Comparison of ENCODE assay signal across 15 cellular contexts in the genomic region with DNA sequence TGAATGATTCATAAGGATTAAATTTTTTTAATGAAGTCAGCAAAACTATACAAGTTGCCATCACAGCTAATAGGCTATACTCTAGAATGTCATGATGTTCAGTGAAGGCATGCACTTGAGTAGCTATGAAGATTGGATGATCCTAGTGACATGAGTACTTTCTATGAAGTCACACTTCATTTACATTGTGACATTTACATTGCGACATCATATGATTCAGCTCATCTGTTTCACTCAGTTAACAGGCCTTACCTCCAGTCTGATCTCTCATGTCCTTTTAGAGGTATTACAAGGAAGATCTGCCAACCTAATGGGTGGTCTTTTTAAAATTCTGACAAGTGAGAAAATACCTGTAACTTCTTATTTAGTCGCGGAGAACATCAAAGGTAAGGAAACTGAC.
"Had no signal": no experiment of that assay in that cellular context is flagged by ENCODE, and none has a peak within 500 bp of the region (broad histone marks: within the 10 kb centered on the region; RNA-seq: fewer than 3 reads in every experiment).

No MANE protein-coding gene starts in this region.

- DNase-seq: activated CD4-positive, alpha-beta T cell treated with anti-CD3 and anti-CD28 coated beads, Interleukin-2, amount 50 U/mL, for 1 hour; activated CD4-positive, CD25-positive, alpha-beta regulatory T cell; activated CD8-positive, alpha-beta memory T cell treated with anti-CD3 and anti-CD28 coated beads for 24 hours; activated CD8-positive, alpha-beta memory T cell treated with anti-CD3 and anti-CD28 coated beads, Interleukin-2, amount 50 U/mL, for 48 hours; activated gamma-delta T cell; effector memory CD8-positive, alpha-beta T cell; left lung; sigmoid colon; spleen; stimulated activated CD4-positive, alpha-beta T cell treated with anti-CD3 and anti-CD28 coated beads, Interleukin-4, amount 100 ng/mL, for 4 hours; upper lobe of left lung had no signal

- H2AFZ ChIP-seq: parathyroid adenoma had no signal

- H3K9ac ChIP-seq: parathyroid adenoma had no signal

- H3K9me3 ChIP-seq: left lung, sigmoid colon, thoracic aorta, upper lobe of left lung had no signal

- ATAC-seq: effector memory CD8-positive, alpha-beta T cell; left lung; natural killer cell treated with Interleukin-12 subunit alpha and Interleukin-12 subunit beta and Interleukin-15 and Interleukin-18, amount 100 ng/mL, for 72 hours; stimulated activated memory B cell treated with anti-CD40 and anti-IgM and Interleukin-4, amounts not matched to agents 10 μg/mL and 1 μg/mL and 100 μg/mL, for 72 hours had no signal

- H3K36me3 ChIP-seq: left lung, sigmoid colon, spleen, thoracic aorta, upper lobe of left lung had no signal

- H3K27ac ChIP-seq: left lung, parathyroid adenoma, sigmoid colon, spleen, thoracic aorta, upper lobe of left lung had no signal

- H3K79me2 ChIP-seq: parathyroid adenoma had no signal

- H3K4me3 ChIP-seq: left lung, sigmoid colon, spleen, thoracic aorta, upper lobe of left lung had no signal

- H3K27me3 ChIP-seq: left lung, sigmoid colon, spleen, upper lobe of left lung had no signal

- H3K4me1 ChIP-seq: left lung, parathyroid adenoma, sigmoid colon, spleen, upper lobe of left lung had no signal
